9 cellular contexts compared by ENCODE assay signal in genomic region chr3:157606392-157607197, GRCh38.
DNase-seq lines count a peak whose midpoint lies in the region; ATAC-seq, FAIRE-seq and TF ChIP-seq lines count a peak whose summit lies in the region.
"Had no signal": no experiment of that assay in that cellular context is flagged by ENCODE, and none has a peak within 500 bp of the region (broad histone marks: within the 10 kb centered on the region; RNA-seq: fewer than 3 reads in every experiment).

No MANE protein-coding gene starts in this region.

- no peaks in the 10 kb centered on the region for H3K36me3 Mint-ChIP-seq in activated T-helper 1 cell treated with anti-CD3 and anti-CD28 coated beads, Interleukin-12 subunit alpha, Interleukin-12 subunit beta, Interleukin-2, Interleukin-4 antibody, amounts not matched to agents 30 ng/mL and 10 ng/mL and 1 ng/mL, durations not matched to agents 14 hours and 24 hours and 36 hours (ENCODE audit: low read depth)
- H3K36me3 Mint-ChIP-seq in osteocyte (ENCODE audit: unreplicated experiment), result no peaks in the 10 kb centered on the region

- DNase-seq in DND-41 (peak; percentile 76), HPDE6-E6E7 (ENCODE audit: extremely low spot score) (peak; percentile 60), RCC 7860 (ENCODE audit: low spot score) (peak; percentile 58), fibroblast of villous mesenchyme (ENCODE audit: low read depth) (peak; percentile 63), osteocyte (ENCODE audit: extremely low spot score, unreplicated experiment) (peak; percentile 88), transverse colon (peak; percentile 45)
- DNase-seq in activated T-helper 1 cell treated with anti-CD3 and anti-CD28 coated beads, Interleukin-12 subunit alpha, Interleukin-12 subunit beta, Interleukin-2, Interleukin-4 antibody, amounts not matched to agents 30 ng/mL and 10 ng/mL and 1 ng/mL, durations not matched to agents 14 hours and 24 hours and 36 hours (ENCODE audit: low spot score), result peak; percentile 30

- H3K4me1 ChIP-seq in DND-41 (ENCODE audit: insufficient read depth, low read length) (no peaks in the 10 kb centered on the region), transverse colon (peaks cover 0 to 4% (median 0%) of the 10 kb centered on the region in 4 donors)

- peaks cover under 1% of the 10 kb centered on the region for H3K27me3 ChIP-seq in DND-41 (ENCODE audit: insufficient read depth, low read length, poor library complexity)
- no peaks in the 10 kb centered on the region for H3K27me3 ChIP-seq in transverse colon

- peaks cover 4% of the 10 kb centered on the region for H3K4me1 Mint-ChIP-seq in activated T-helper 1 cell treated with anti-CD3 and anti-CD28 coated beads, Interleukin-12 subunit alpha, Interleukin-12 subunit beta, Interleukin-2, Interleukin-4 antibody, amounts not matched to agents 30 ng/mL and 10 ng/mL and 1 ng/mL, durations not matched to agents 14 hours and 24 hours and 36 hours (ENCODE audit: low read depth)
- H3K4me1 Mint-ChIP-seq in osteocyte (ENCODE audit: unreplicated experiment), result peaks cover 2% of the 10 kb centered on the region

- H3K9me3 ChIP-seq in DND-41 (ENCODE audit: insufficient read depth, low read length, severe bottlenecking) (no peaks in the 10 kb centered on the region), transverse colon (no peaks in the 10 kb centered on the region)

- no peaks in the 10 kb centered on the region for H3K79me2 ChIP-seq in DND-41 (ENCODE audit: insufficient read depth, low read length)

- intact Hi-C loops in activated T-helper 1 cell treated with anti-CD3 and anti-CD28 coated beads, Interleukin-12 subunit alpha, Interleukin-12 subunit beta, Interleukin-2, Interleukin-4 antibody, amounts not matched to agents 30 ng/mL and 10 ng/mL and 1 ng/mL, durations not matched to agents 14 hours and 24 hours and 36 hours (cut with micrococcal nuclease), result loop anchor here (5.0 kb wide), 1 partner anchor 1186 kb away; no protein-coding TSS in a partner anchor
- intact Hi-C loops in transverse colon (cut with DNase I; ENCODE audit: low total_unique reads), result no loop called here

- H3K36me3 ChIP-seq in DND-41 (ENCODE audit: insufficient read depth, low read length) (no peaks in the 10 kb centered on the region), transverse colon (no peaks in the 10 kb centered on the region)

- peak; percentile 64 for FAIRE-seq in RCC 7860 (lab: Jason Lieb, UNC)
- FAIRE-seq: islet of Langerhans had no signal

- ATAC-seq in DND-41 (ENCODE audit: insufficient read depth, low read depth), result peak; percentile 92
- ATAC-seq in GM21390 (IDR thresholded peaks at IDR 0.05; ENCODE audit: unreplicated experiment), result peak; percentile 96

- H3K4me3 Mint-ChIP-seq in activated T-helper 1 cell treated with anti-CD3 and anti-CD28 coated beads, Interleukin-12 subunit alpha, Interleukin-12 subunit beta, Interleukin-2, Interleukin-4 antibody, amounts not matched to agents 30 ng/mL and 10 ng/mL and 1 ng/mL, durations not matched to agents 14 hours and 24 hours and 36 hours, result no peak overlapping the region
- no peak overlapping the region for H3K4me3 Mint-ChIP-seq in osteocyte (ENCODE audit: unreplicated experiment)

- H4K20me1 ChIP-seq in DND-41 (ENCODE audit: insufficient read depth, low read length), result no peaks in the 10 kb centered on the region

- no peak overlapping the region for H3K4me2 ChIP-seq in DND-41 (ENCODE audit: insufficient read depth, low read length)

- H3K4me3 ChIP-seq in DND-41 (ENCODE audit: low read depth in 1 of 2, low read length in 2 of 2) (no peak overlapping the region), fibroblast of villous mesenchyme (ENCODE audit: low read depth, low read length) (no peak overlapping the region), transverse colon (no peak overlapping the region)

- no peak overlapping the region for H3K9ac ChIP-seq in DND-41 (ENCODE audit: low read depth, low read length)

- 22 to 32% methylated on average over 4 to 10 of the region's 10 CpGs for WGBS in transverse colon (ENCODE audit: low coverage in 1 of 2), 2 donors

- in situ Hi-C loops in transverse colon (cut with MboI; ENCODE audit: low pct_ligation_motif_present in 1 of 4, low pct_unique_long_range_greater_than_20kb in 1 of 4, low sequenced_read_pairs in 3 of 4), result loop anchor here in 3 of 4 donors (25.0 kb wide), 1 partner anchor 831 kb away; no protein-coding TSS in a partner anchor

- H3K27ac Mint-ChIP-seq in activated T-helper 1 cell treated with anti-CD3 and anti-CD28 coated beads, Interleukin-12 subunit alpha, Interleukin-12 subunit beta, Interleukin-2, Interleukin-4 antibody, amounts not matched to agents 30 ng/mL and 10 ng/mL and 1 ng/mL, durations not matched to agents 14 hours and 24 hours and 36 hours, result no peak overlapping the region
- H3K27ac Mint-ChIP-seq in osteocyte (ENCODE audit: unreplicated experiment), result no peak overlapping the region

- no peak for TF ChIP-seq POLR2A in transverse colon (IDR thresholded peaks at IDR 0.05)

- H2AFZ ChIP-seq in DND-41 (ENCODE audit: low read depth, low read length), result peak overlapping the region; percentile 29

- no peaks in the 10 kb centered on the region for H3K9me3 Mint-ChIP-seq in activated T-helper 1 cell treated with anti-CD3 and anti-CD28 coated beads, Interleukin-12 subunit alpha, Interleukin-12 subunit beta, Interleukin-2, Interleukin-4 antibody, amounts not matched to agents 30 ng/mL and 10 ng/mL and 1 ng/mL, durations not matched to agents 14 hours and 24 hours and 36 hours
- H3K9me3 Mint-ChIP-seq in osteocyte (ENCODE audit: unreplicated experiment), result no peaks in the 10 kb centered on the region

- no peak for TF ChIP-seq EP300 in transverse colon (IDR thresholded peaks at IDR 0.05; ENCODE audit: low read depth)

- no peak overlapping the region for H3K27ac ChIP-seq in DND-41 (ENCODE audit: low read length)
- H3K27ac ChIP-seq in transverse colon, result no peak overlapping the region

- H3K27me3 Mint-ChIP-seq in activated T-helper 1 cell treated with anti-CD3 and anti-CD28 coated beads, Interleukin-12 subunit alpha, Interleukin-12 subunit beta, Interleukin-2, Interleukin-4 antibody, amounts not matched to agents 30 ng/mL and 10 ng/mL and 1 ng/mL, durations not matched to agents 14 hours and 24 hours and 36 hours (ENCODE audit: insufficient read depth), result peaks cover 3% of the 10 kb centered on the region
- peaks cover 21% of the 10 kb centered on the region for H3K27me3 Mint-ChIP-seq in osteocyte (ENCODE audit: unreplicated experiment)

- TF ChIP-seq CTCF in DND-41 (IDR thresholded peaks at IDR 0.05; ENCODE audit: borderline replicate concordance, extremely low read depth, low read length, poor library complexity, severe bottlenecking) (peak; percentile 85), fibroblast of villous mesenchyme (IDR thresholded peaks at IDR 0.05; ENCODE audit: insufficient read depth, low read depth, low read length) (peak; percentile 96), osteocyte (IDR thresholded peaks at IDR 0.05) (peak; percentile 84), transverse colon (IDR thresholded peaks at IDR 0.05) (peak; percentile 37 to 67 (median 64))

Comparison
In these comparisons a context has a peak if more than half of its experiments do, and no peak if none do; other contexts are left out.
1. DNase-seq: peak in every context shown above with its lines; median percentile 88 in osteocyte; 76 in DND-41; 63 in fibroblast of villous mesenchyme; 60 in HPDE6-E6E7; 58 in RCC 7860; 45 in transverse colon; 30 in activated T-helper 1 cell treated with anti-CD3 and anti-CD28 coated beads, Interleukin-12 subunit alpha, Interleukin-12 subunit beta, Interleukin-2, Interleukin-4 antibody, amounts not matched to agents 30 ng/mL and 10 ng/mL and 1 ng/mL, durations not matched to agents 14 hours and 24 hours and 36 hours.